In the genomic region with DNA sequence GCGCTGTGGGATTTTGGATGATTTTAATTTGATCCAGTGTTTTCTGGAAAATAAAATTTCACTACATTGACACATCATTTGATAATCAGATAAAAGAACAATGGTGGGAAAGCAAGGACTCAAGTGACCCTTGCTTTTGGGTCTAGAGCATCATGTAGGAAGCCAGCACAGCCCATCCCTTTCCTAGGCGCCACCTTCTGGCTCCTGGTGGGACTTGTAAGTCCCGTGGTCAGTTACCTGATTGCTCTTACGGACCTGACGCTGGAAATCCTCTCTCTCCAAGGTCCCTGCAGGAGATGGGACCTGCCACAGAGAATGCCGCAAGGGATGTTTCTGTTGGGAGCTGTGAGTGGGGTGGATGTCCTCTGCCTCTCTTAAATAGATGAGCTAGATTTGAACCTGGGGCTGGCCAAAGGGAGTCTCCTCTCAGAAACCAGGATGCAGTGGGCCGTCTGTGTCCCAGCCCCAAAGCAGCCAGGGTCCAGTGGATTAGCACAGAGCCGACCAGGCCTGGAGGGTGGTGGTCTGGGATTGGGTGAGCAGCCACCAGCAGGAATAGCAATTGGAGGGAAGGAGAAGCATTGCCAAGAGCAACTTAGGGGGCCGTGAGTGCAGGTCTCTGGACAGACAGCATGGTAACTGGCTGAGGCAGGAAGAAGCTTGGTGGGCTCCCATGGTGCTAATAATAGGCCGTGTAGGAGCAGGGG, we compare ENCODE assay signal across 8 cellular contexts. TPM values are rescaled to one million over a fixed set of nuclear protein-coding genes. Genes with fewer than 3 reads are reported as not detected.
DNase-seq lines count a peak whose midpoint lies in the region; ATAC-seq and TF ChIP-seq lines count a peak whose summit lies in the region.

No MANE protein-coding gene starts in this region.

- H3K27me3 ChIP-seq in AG04450 (ENCODE audit: control insufficient read depth, insufficient read depth, low read length) (no peaks in the 10 kb centered on the region), SU-DHL-6 (ENCODE audit: low read length) (no peaks in the 10 kb centered on the region)

- H3K27ac ChIP-seq in AG04450 (ENCODE audit: low read depth, low read length) = no peak overlapping the region
- H3K27ac ChIP-seq in SU-DHL-6 (ENCODE audit: low read depth, low read length) = no peak overlapping the region

- DNase-seq in AG04450 (ENCODE audit: low read depth, low spot score) (no peak), GM13976 (ENCODE audit: low spot score) (peak; percentile 42), iPS-NIHi7 (ENCODE audit: extremely low spot score) (peak; percentile 81), foreskin melanocyte (no peak), NCI-H446 treated with DMSO at 0.1 percent for 48 hours (lab: John Stamatoyannopoulos, UW) (no peak), omental fat pad (ENCODE audit: low spot score) (no peak)

- peak; percentile 45 for TF ChIP-seq CTCF in AG04450 (IDR thresholded peaks at IDR 0.05; ENCODE audit: low read depth, low read length)
- peak; percentile 29 for TF ChIP-seq CTCF in GM13976 (IDR thresholded peaks at IDR 0.05; ENCODE audit: borderline replicate concordance, control extremely low read depth, extremely low read depth, insufficient read depth, missing control alignments)
- peak; percentile 16 for TF ChIP-seq CTCF in SU-DHL-6 (IDR thresholded peaks at IDR 0.05; ENCODE audit: insufficient read depth, low read length, poor library complexity, severe bottlenecking)
- TF ChIP-seq CTCF in omental fat pad (IDR thresholded peaks at IDR 0.05) = no peak

- H3K9me2 ChIP-seq in SU-DHL-6 (replicated peaks; ENCODE audit: insufficient read depth, low read length) = no peaks in the 10 kb centered on the region

- no peaks in the 10 kb centered on the region for H3K79me2 ChIP-seq in SU-DHL-6 (ENCODE audit: insufficient read depth, low read length)

- H3K9me3 ChIP-seq in AG04450 (ENCODE audit: control insufficient read depth, insufficient read depth, low read length) = no peaks in the 10 kb centered on the region
- no peaks in the 10 kb centered on the region for H3K9me3 ChIP-seq in SU-DHL-6 (ENCODE audit: insufficient read depth, low read length)

- no peak overlapping the region for H3K4me2 ChIP-seq in SU-DHL-6 (ENCODE audit: low read depth, low read length, poor library complexity, severe bottlenecking)

- in situ Hi-C loops in GM13976 (cut with MboI; ENCODE audit: low sequenced_read_pairs, unreplicated experiment) = no loop called here

- no peak overlapping the region for H3K9ac ChIP-seq in SU-DHL-6 (ENCODE audit: low read length)

- ATAC-seq in GM18861 (IDR thresholded peaks at IDR 0.05; ENCODE audit: unreplicated experiment) = no peak
- ATAC-seq in omental fat pad (ENCODE audit: low FRiP score) = no peak

- CTCF ChIA-PET in AG04450 (lab: Charles Lee) = interaction anchor here (0.9 kb wide), 1 partner anchor 410 kb away, joined by 3 read pairs; no protein-coding TSS in a partner anchor

- H3K36me3 ChIP-seq in SU-DHL-6 (ENCODE audit: low read length) = no peaks in the 10 kb centered on the region

- H3K4me3 ChIP-seq in AG04450 (ENCODE audit: low read depth, low read length) (no peak overlapping the region), SU-DHL-6 (ENCODE audit: insufficient read depth, low read length, poor library complexity, severe bottlenecking) (no peak overlapping the region)

- H3F3A ChIP-seq in SU-DHL-6 (ENCODE audit: insufficient read depth) = no peaks in the 10 kb centered on the region

- POLR2A ChIA-PET in AG04450 (lab: Yijun Ruan, JAX) = no interaction called here

- H2AFZ ChIP-seq in SU-DHL-6 (ENCODE audit: low read depth, low read length, severe bottlenecking) = no peak overlapping the region

- no peaks in the 10 kb centered on the region for H4K20me1 ChIP-seq in SU-DHL-6 (ENCODE audit: low read depth, low read length)

RNA-seq across cellular contexts. Expression of a gene that starts 21.7 kb away (rescaled TPM):
- 484 and 486 TPM in 2 replicates for polyA plus RNA-seq in AG04450 (2011; rRNA removed)
- polyA minus RNA-seq in AG04450 (2011; rRNA and poly(A)+ RNA removed) = 343 TPM in 2 replicates
- 1,000 to 10,000 TPM in 1 of 4 donors, 100 to 1,000 TPM in 3; 561 to 1,580 (median 897) TPM for total RNA-seq in omental fat pad

Comparison
In these comparisons a context has a peak if more than half of its experiments do, and no peak if none do; other contexts are left out.
1. DNase-seq: peak in GM13976 (single experiment) and iPS-NIHi7 (single experiment); none in AG04450 (single experiment), foreskin melanocyte (single experiment), NCI-H446 treated with DMSO at 0.1 percent for 48 hours (single experiment) and omental fat pad (single experiment).
2. CTCF ChIP-seq: peak in AG04450 (single experiment), GM13976 (single experiment) and SU-DHL-6 (single experiment); none in omental fat pad (0 of 3).